In the genomic region with DNA sequence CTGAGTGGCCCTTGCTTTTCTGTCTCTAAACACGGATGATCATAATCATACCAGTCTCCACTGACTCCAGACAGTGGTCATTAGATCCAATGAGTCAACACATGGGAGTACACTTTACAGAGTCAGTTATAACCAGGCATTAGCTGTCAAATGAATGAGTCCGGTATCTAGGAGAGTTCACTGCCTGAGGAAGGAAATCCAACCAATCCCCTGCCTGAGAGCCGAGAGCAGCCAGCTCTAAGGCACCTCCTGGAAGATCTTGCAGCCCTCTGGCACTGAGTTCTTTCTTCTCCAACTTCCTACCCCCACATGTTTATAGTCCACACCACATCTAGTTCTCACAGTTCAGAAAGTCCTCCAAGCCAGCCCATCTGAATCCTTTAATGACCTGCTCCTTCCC, we compare ENCODE assay signal across 14 cellular contexts. TPM values are rescaled to one million over a fixed set of nuclear protein-coding genes. Genes with fewer than 3 reads are reported as not detected.
DNase-seq lines count a peak whose midpoint lies in the region; ATAC-seq and TF ChIP-seq lines count a peak whose summit lies in the region.
"Had no signal": no experiment of that assay in that cellular context is flagged by ENCODE, and none has a peak within 500 bp of the region (broad histone marks: within the 10 kb centered on the region; RNA-seq: fewer than 3 reads in every experiment).

No MANE protein-coding gene starts in this region.

- H3K27ac Mint-ChIP-seq in natural killer cell (no peak overlapping the region), WTC11 (no peak overlapping the region)
- H3K27ac Mint-ChIP-seq: activated naive CD8-positive, alpha-beta T cell; natural killer cell treated with Interleukin-12 subunit alpha and Interleukin-12 subunit beta and Interleukin-15 and Interleukin-18, amount 100 ng/mL, for 72 hours had no signal

- H3K9me3 ChIP-seq in adipocyte (ENCODE audit: control insufficient read depth, low read length) (no peaks in the 10 kb centered on the region), smooth muscle cell (replicated peaks; ENCODE audit: low read depth) (no peaks in the 10 kb centered on the region)
- H3K9me3 ChIP-seq: Caco-2 had no signal

- H3K4me1 Mint-ChIP-seq in natural killer cell (peaks cover 0 to 5% of the 10 kb centered on the region in 2 donors), WTC11 (peaks cover 24% of the 10 kb centered on the region)

- H3K27me3 Mint-ChIP-seq in natural killer cell (ENCODE audit: low read depth in 2 of 2): no peaks in the 10 kb centered on the region
- H3K27me3 Mint-ChIP-seq in WTC11 (ENCODE audit: low read depth): peaks cover 2% of the 10 kb centered on the region
- H3K27me3 Mint-ChIP-seq: activated naive CD8-positive, alpha-beta T cell; natural killer cell treated with Interleukin-12 subunit alpha and Interleukin-12 subunit beta and Interleukin-15 and Interleukin-18, amount 100 ng/mL, for 72 hours had no signal

- H3K9ac ChIP-seq in adipocyte (ENCODE audit: low read length): no peak overlapping the region
- peak overlapping the region; percentile 83 for H3K9ac ChIP-seq in smooth muscle cell (ENCODE audit: low read depth)

- H3K4me3 Mint-ChIP-seq in natural killer cell: no peak overlapping the region
- no peak overlapping the region for H3K4me3 Mint-ChIP-seq in WTC11
- H3K4me3 Mint-ChIP-seq: activated naive CD8-positive, alpha-beta T cell; natural killer cell treated with Interleukin-12 subunit alpha and Interleukin-12 subunit beta and Interleukin-15 and Interleukin-18, amount 100 ng/mL, for 72 hours had no signal

- no peaks in the 10 kb centered on the region for H3K36me3 Mint-ChIP-seq in natural killer cell
- H3K36me3 Mint-ChIP-seq in WTC11: no peaks in the 10 kb centered on the region
- H3K36me3 Mint-ChIP-seq: activated naive CD8-positive, alpha-beta T cell; natural killer cell treated with Interleukin-12 subunit alpha and Interleukin-12 subunit beta and Interleukin-15 and Interleukin-18, amount 100 ng/mL, for 72 hours had no signal

- 11% methylated on average over 3 of the region's 3 CpGs for WGBS in smooth muscle cell (ENCODE audit: low lambda C conversion rate)

- H3K27me3 ChIP-seq in adipocyte (replicated peaks; ENCODE audit: control insufficient read depth, insufficient read depth, low read length) (no peaks in the 10 kb centered on the region), smooth muscle cell (ENCODE audit: low read depth) (no peaks in the 10 kb centered on the region)
- H3K27me3 ChIP-seq: dorsolateral prefrontal cortex had no signal

- POLR2A ChIA-PET in WTC11 (lab: Charles Lee): interaction anchor here (0.8 kb wide), 1 partner anchor 104 kb away, joined by 3 read pairs; no protein-coding TSS in a partner anchor

- no peak for ATAC-seq in natural killer cell
- ATAC-seq in WTC11: no peak
- ATAC-seq: left colon; natural killer cell treated with Interleukin-12 subunit alpha and Interleukin-12 subunit beta and Interleukin-15 and Interleukin-18, amount 100 ng/mL, for 72 hours had no signal

- H3K4me3 ChIP-seq in adipocyte (ENCODE audit: low read length): no peak overlapping the region
- no peak overlapping the region for H3K4me3 ChIP-seq in fibroblast of the aortic adventitia (ENCODE audit: low read depth, low read length)
- H3K4me3 ChIP-seq in smooth muscle cell: no peak overlapping the region
- H3K4me3 ChIP-seq: dorsolateral prefrontal cortex had no signal

- TF ChIP-seq CTCF in fibroblast of the aortic adventitia (IDR thresholded peaks at IDR 0.05; ENCODE audit: insufficient read depth, low read length) (peak; percentile 13), smooth muscle cell (IDR thresholded peaks at IDR 0.05; ENCODE audit: borderline replicate concordance, insufficient read depth, poor library complexity, severe bottlenecking) (no peak), natural killer cell (IDR thresholded peaks at IDR 0.05) (no peak), WTC11 (IDR thresholded peaks at IDR 0.05) (no peak)

- H3K27ac ChIP-seq in smooth muscle cell (ENCODE audit: low read depth): peak overlapping the region; percentile 97

- H3K4me1 ChIP-seq in adipocyte (ENCODE audit: control insufficient read depth, insufficient read depth, low read length) (peaks cover 49% of the 10 kb centered on the region), smooth muscle cell (ENCODE audit: low read depth) (peaks cover 7% of the 10 kb centered on the region)
- H3K4me1 ChIP-seq: Caco-2 had no signal

- no peaks in the 10 kb centered on the region for H3K79me2 ChIP-seq in smooth muscle cell (ENCODE audit: low read depth)

- H4K20me1 ChIP-seq in smooth muscle cell (ENCODE audit: low read depth): no peaks in the 10 kb centered on the region

- intact Hi-C loops in natural killer cell (cut with micrococcal nuclease): no loop called here

- H3F3A ChIP-seq in smooth muscle cell (ENCODE audit: low read depth): peaks cover 7% of the 10 kb centered on the region

- no peak overlapping the region for H2AFZ ChIP-seq in smooth muscle cell (ENCODE audit: low read depth)

- CTCF ChIA-PET in WTC11 (lab: Charles Lee): interaction anchor here (0.9 to 7.3 kb wide), 11 partner anchors 30 to 222 kb away, joined by 3 to 759 read pairs (median 5); a partner anchor contains a TSS

- DNase-seq in GM04504 (ENCODE audit: low read depth) (peak; percentile 75), adipocyte (ENCODE audit: low read depth) (peak; percentile 59), fibroblast of the aortic adventitia (ENCODE audit: low read depth) (peak; percentile 73), smooth muscle cell (lab: John Stamatoyannopoulos, UW; ENCODE audit: unreplicated experiment) (no peak), natural killer cell (no peak), WTC11 (ENCODE audit: low spot score) (no peak), mesenteric fat pad (ENCODE audit: low spot score) (no peak)
- DNase-seq: Caco-2, Karpas-422, left colon, NCI-H187 treated with DMSO at 0.1 percent for 48 hours had no signal

- H3K9me3 Mint-ChIP-seq in natural killer cell (no peaks in the 10 kb centered on the region), WTC11 (no peaks in the 10 kb centered on the region)
- H3K9me3 Mint-ChIP-seq: natural killer cell treated with Interleukin-12 subunit alpha and Interleukin-12 subunit beta and Interleukin-15 and Interleukin-18, amount 100 ng/mL, for 72 hours had no signal

- H3K4me2 ChIP-seq in smooth muscle cell: peak overlapping the region; percentile 53

- no peaks in the 10 kb centered on the region for H3K36me3 ChIP-seq in adipocyte (ENCODE audit: control insufficient read depth, insufficient read depth, low read length, severe bottlenecking)
- H3K36me3 ChIP-seq in smooth muscle cell (ENCODE audit: low read depth): no peaks in the 10 kb centered on the region

TF ChIP-seq in WTC11, 78 proteins besides CTCF, POLR2A, EP300 and RAD21 (continues in another document):
- TF ChIP-seq TEAD4 (CRISPR knock-in tag; IDR thresholded peaks at IDR 0.05) (no peak), NR1H2 (CRISPR knock-in tag; IDR thresholded peaks at IDR 0.05) (no peak), ESRRA (CRISPR knock-in tag; IDR thresholded peaks at IDR 0.05; ENCODE audit: borderline replicate concordance) (no peak), JAZF1 (CRISPR knock-in tag; IDR thresholded peaks at IDR 0.05) (no peak), FOXP1 (CRISPR knock-in tag; IDR thresholded peaks at IDR 0.05; ENCODE audit: borderline replicate concordance) (no peak), ZNF138 (CRISPR knock-in tag; conservative IDR thresholded peaks at IDR 0.05) (no peak), TEAD1 (CRISPR knock-in tag; IDR thresholded peaks at IDR 0.05) (no peak), ZNF396 (CRISPR knock-in tag; IDR thresholded peaks at IDR 0.05; ENCODE audit: borderline replicate concordance) (no peak), FOXK1 (CRISPR knock-in tag; IDR thresholded peaks at IDR 0.05) (no peak), SMAD3 (CRISPR knock-in tag; IDR thresholded peaks at IDR 0.05; ENCODE audit: borderline replicate concordance) (no peak)
- TF ChIP-seq, protein P1, sequence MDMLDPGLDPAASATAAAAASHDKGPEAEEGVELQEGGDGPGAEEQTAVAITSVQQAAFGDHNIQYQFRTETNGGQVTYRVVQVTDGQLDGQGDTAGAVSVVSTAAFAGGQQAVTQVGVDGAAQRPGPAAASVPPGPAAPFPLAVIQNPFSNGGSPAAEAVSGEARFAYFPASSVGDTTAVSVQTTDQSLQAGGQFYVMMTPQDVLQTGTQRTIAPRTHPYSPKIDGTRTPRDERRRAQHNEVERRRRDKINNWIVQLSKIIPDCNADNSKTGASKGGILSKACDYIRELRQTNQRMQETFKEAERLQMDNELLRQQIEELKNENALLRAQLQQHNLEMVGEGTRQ (CRISPR knock-in tag; IDR thresholded peaks at IDR 0.05): no peak
- TF ChIP-seq, protein P2, sequence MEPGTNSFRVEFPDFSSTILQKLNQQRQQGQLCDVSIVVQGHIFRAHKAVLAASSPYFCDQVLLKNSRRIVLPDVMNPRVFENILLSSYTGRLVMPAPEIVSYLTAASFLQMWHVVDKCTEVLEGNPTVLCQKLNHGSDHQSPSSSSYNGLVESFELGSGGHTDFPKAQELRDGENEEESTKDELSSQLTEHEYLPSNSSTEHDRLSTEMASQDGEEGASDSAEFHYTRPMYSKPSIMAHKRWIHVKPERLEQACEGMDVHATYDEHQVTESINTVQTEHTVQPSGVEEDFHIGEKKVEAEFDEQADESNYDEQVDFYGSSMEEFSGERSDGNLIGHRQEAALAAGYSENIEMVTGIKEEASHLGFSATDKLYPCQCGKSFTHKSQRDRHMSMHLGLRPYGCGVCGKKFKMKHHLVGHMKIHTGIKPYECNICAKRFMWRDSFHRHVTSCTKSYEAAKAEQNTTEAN (CRISPR knock-in tag; IDR thresholded peaks at IDR 0.05): no peak
- TF ChIP-seq, protein P3, sequence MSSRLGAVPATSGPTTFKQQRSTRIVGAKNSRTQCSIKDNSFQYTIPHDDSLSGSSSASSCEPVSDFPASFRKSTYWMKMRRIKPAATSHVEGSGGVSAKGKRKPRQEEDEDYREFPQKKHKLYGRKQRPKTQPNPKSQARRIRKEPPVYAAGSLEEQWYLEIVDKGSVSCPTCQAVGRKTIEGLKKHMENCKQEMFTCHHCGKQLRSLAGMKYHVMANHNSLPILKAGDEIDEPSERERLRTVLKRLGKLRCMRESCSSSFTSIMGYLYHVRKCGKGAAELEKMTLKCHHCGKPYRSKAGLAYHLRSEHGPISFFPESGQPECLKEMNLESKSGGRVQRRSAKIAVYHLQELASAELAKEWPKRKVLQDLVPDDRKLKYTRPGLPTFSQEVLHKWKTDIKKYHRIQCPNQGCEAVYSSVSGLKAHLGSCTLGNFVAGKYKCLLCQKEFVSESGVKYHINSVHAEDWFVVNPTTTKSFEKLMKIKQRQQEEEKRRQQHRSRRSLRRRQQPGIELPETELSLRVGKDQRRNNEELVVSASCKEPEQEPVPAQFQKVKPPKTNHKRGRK (CRISPR knock-in tag; IDR thresholded peaks at IDR 0.05; ENCODE audit: borderline replicate concordance): no peak

RNA-seq across cellular contexts. Expression of a gene that starts 29.4 kb away (rescaled TPM):
- total RNA-seq in fibroblast of the aortic adventitia (ENCODE audit: low replicate concordance): 23.1 and 43.9 TPM in 2 replicates
- total RNA-seq in smooth muscle cell: 27.6 and 32.9 TPM in 2 replicates
- 5.3 and 8.1 TPM in 2 replicates for polyA plus RNA-seq in smooth muscle cell
- 100 to 1,000 TPM in 1 of 3 donors, 10 to 100 TPM in 2; 81.8 to 109 (median 87.0) TPM for total RNA-seq in natural killer cell
- total RNA-seq in WTC11 (2021): 43.5 to 50.6 TPM (median 44.8 TPM) in 3 replicates
- total RNA-seq in mesenteric fat pad: 21.1 TPM

Comparison
In these comparisons a context has a peak if more than half of its experiments do, and no peak if none do; other contexts are left out.
1. DNase-seq: peak in GM04504 (single experiment), adipocyte (single experiment) and fibroblast of the aortic adventitia (single experiment); none in smooth muscle cell (single experiment), natural killer cell (single experiment), WTC11 (single experiment) and mesenteric fat pad (single experiment).